Comparison of ENCODE assay signal across 9 cellular contexts in the genomic region with DNA sequence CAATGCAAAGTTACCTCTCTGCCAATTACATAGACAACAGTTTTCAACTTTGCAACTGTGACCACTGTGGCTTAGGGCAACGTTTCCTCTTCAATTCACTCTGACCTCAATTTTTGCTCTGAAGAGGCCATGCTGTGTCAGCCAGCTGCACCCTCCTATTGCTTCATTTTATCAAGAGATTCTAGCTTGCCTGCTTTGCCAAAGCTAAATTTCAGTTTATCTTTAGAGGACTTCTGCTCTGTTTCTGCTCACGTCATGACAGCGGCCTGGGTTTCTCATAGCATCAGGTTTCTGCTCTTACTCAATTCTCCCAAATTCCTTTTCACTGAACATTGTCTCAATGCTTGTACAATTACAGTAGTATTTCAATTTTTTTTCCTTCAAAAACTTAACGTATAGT.
DNase-seq lines count a peak whose midpoint lies in the region; ATAC-seq and TF ChIP-seq lines count a peak whose summit lies in the region.
"Had no signal": no experiment of that assay in that cellular context is flagged by ENCODE, and none has a peak within 500 bp of the region (broad histone marks: within the 10 kb centered on the region; RNA-seq: fewer than 3 reads in every experiment).

No MANE protein-coding gene starts in this region.

- H3K27ac ChIP-seq in brain microvascular endothelial cell (peak overlapping the region; percentile 75), subcutaneous abdominal adipose tissue (ENCODE audit: low read depth, low read length) (peak overlapping the region; percentile 84)

- in situ Hi-C loops in brain microvascular endothelial cell (cut with HindIII; ENCODE audit: low pct_ligation_motif_present, low sequenced_read_pairs): loop anchor here (25.0 kb wide), 2 partner anchors 371 to 496 kb away; no protein-coding TSS in a partner anchor

- H3K9me3 ChIP-seq in subcutaneous abdominal adipose tissue (ENCODE audit: control insufficient read depth in 5 of 5, low read length in 5 of 5): no peaks in the 10 kb centered on the region

- peaks cover 0 to 18% (median 13%) of the 10 kb centered on the region in 5 donors for H3K4me1 ChIP-seq in subcutaneous abdominal adipose tissue (ENCODE audit: control insufficient read depth in 5 of 5, insufficient read depth in 5 of 5, low read length in 5 of 5)

- ATAC-seq in HG03469 (IDR thresholded peaks at IDR 0.05; ENCODE audit: unreplicated experiment) (no peak), HG03280 (IDR thresholded peaks at IDR 0.05; ENCODE audit: unreplicated experiment) (no peak)

- no peaks in the 10 kb centered on the region for H3K27me3 ChIP-seq in brain microvascular endothelial cell (replicated peaks)
- H3K27me3 ChIP-seq in subcutaneous abdominal adipose tissue (ENCODE audit: control insufficient read depth in 5 of 5, insufficient read depth in 4 of 5, low read length in 5 of 5): no peaks in the 10 kb centered on the region

- peak; percentile 35 for DNase-seq in NCI-H69 (lab: John Stamatoyannopoulos, UW)
- peak; percentile 84 for DNase-seq in brain microvascular endothelial cell
- peak; percentile 97 for DNase-seq in iris pigment epithelial cell (ENCODE audit: low read depth)
- no peak for DNase-seq in islet precursor cell
- DNase-seq: NCI-H82, posterior cingulate gyrus had no signal

- no peaks in the 10 kb centered on the region for H3K36me3 ChIP-seq in brain microvascular endothelial cell (replicated peaks)
- H3K36me3 ChIP-seq in subcutaneous abdominal adipose tissue (ENCODE audit: control insufficient read depth in 5 of 5, insufficient read depth in 5 of 5, low read length in 5 of 5): peaks cover 0 to 13% (median 3%) of the 10 kb centered on the region in 5 donors

- peak overlapping the region in 1 of 5 donors; percentile 24 for H3K9ac ChIP-seq in subcutaneous abdominal adipose tissue (ENCODE audit: low read length in 5 of 5)

- H3K4me3 ChIP-seq in brain microvascular endothelial cell (ENCODE audit: low read depth, low read length) (no peak overlapping the region), subcutaneous abdominal adipose tissue (ENCODE audit: low read depth in 1 of 5, low read length in 5 of 5) (no peak overlapping the region)

- no peak for TF ChIP-seq CTCF in brain microvascular endothelial cell (IDR thresholded peaks at IDR 0.05; ENCODE audit: low read depth, low read length, missing control alignments)
